Comparison of ENCODE assay signal across 9 cellular contexts in the genomic region with DNA sequence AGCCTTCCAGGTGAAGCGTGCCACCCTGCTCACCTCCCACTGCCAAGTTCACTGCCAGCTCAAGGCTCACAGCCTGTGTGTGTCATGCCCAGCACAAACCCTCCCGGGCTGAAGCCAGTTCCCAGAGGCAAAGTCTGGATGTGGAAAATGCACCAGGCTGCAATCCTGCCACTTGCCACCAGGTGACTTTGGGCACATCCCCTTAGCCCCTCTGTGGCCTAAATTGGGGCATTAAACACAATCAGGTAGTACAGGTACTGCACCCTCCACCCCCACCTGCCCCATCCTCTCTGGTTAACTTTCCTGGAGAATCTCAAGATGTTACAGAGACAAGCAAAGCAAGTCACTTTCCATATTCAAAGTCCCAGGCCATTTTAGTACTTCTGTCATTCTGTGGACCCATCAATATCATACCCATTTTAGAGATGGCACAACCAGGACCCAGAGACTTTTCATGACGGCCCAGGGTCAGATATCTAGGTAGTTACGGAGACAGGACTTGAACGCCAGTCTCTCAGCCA. TPM values are rescaled to one million over a fixed set of nuclear protein-coding genes. Genes with fewer than 3 reads are reported as not detected.
DNase-seq lines count a peak whose midpoint lies in the region; ATAC-seq, FAIRE-seq and TF ChIP-seq lines count a peak whose summit lies in the region.
"Had no signal": no experiment of that assay in that cellular context is flagged by ENCODE, and none has a peak within 500 bp of the region (broad histone marks: within the 10 kb centered on the region; RNA-seq: fewer than 3 reads in every experiment).

No MANE protein-coding gene starts in this region.

- FAIRE-seq in small intestine (lab: Jason Lieb, UNC): no peak

- no peaks in the 10 kb centered on the region for H3K36me3 ChIP-seq in small intestine (ENCODE audit: control insufficient read depth in 2 of 2, insufficient read depth in 2 of 2, low read length in 2 of 2)

- peaks cover 8% of the 10 kb centered on the region for H3K4me1 Mint-ChIP-seq in T-helper 17 cell
- peaks cover 4% of the 10 kb centered on the region for H3K4me1 Mint-ChIP-seq in endothelial cell (ENCODE audit: unreplicated experiment)

- peak; percentile 52 for DNase-seq in NCI-H82 (lab: John Stamatoyannopoulos, UW)
- no peak for DNase-seq in NCI-H82 treated with DMSO at 0.1 percent for 48 hours (lab: John Stamatoyannopoulos, UW; ENCODE audit: unreplicated experiment)
- no peak for DNase-seq in T-helper 17 cell
- DNase-seq in endothelial cell (ENCODE audit: low spot score): peak; percentile 63
- DNase-seq in small intestine: peak; percentile 36

- no peaks in the 10 kb centered on the region for H3K4me1 ChIP-seq in small intestine (ENCODE audit: control insufficient read depth in 2 of 2, insufficient read depth in 1 of 2, low read depth in 1 of 2, low read length in 1 of 2)

- H3K27me3 ChIP-seq in small intestine (ENCODE audit: control insufficient read depth in 2 of 2, insufficient read depth in 2 of 2, low read length in 2 of 2): peaks cover 3 to 8% of the 10 kb centered on the region in 2 donors

- no peaks in the 10 kb centered on the region for H3K9me3 ChIP-seq in T-helper 17 cell (ENCODE audit: control insufficient read depth, low read length, poor library complexity, severe bottlenecking)
- H3K9me3 ChIP-seq in small intestine (ENCODE audit: control insufficient read depth, low read depth): no peaks in the 10 kb centered on the region

- H3K27me3 Mint-ChIP-seq in T-helper 17 cell: peaks cover 27% of the 10 kb centered on the region
- peaks cover 7% of the 10 kb centered on the region for H3K27me3 Mint-ChIP-seq in endothelial cell (ENCODE audit: unreplicated experiment)

- H3K36me3 Mint-ChIP-seq in T-helper 17 cell (ENCODE audit: low read depth) (peaks cover 2% of the 10 kb centered on the region), endothelial cell (ENCODE audit: low read depth, unreplicated experiment) (no peaks in the 10 kb centered on the region)

- H3K4me3 Mint-ChIP-seq in T-helper 17 cell: peak overlapping the region; percentile 12
- no peak overlapping the region for H3K4me3 Mint-ChIP-seq in endothelial cell (ENCODE audit: unreplicated experiment)

- WGBS in small intestine, 3 donors: 58 to 74% (median 69%) methylated on average over 5 of the region's 5 CpGs

- H3K27ac ChIP-seq in small intestine (ENCODE audit: low read depth in 1 of 2, low read length in 1 of 2): no peak overlapping the region

- no peaks in the 10 kb centered on the region for H3K9me3 Mint-ChIP-seq in endothelial cell (ENCODE audit: unreplicated experiment)

- no peak overlapping the region for H3K4me3 ChIP-seq in small intestine (ENCODE audit: low read depth in 1 of 2, low read length in 2 of 2)

- H3K27ac Mint-ChIP-seq in T-helper 17 cell (no peak overlapping the region), endothelial cell (ENCODE audit: unreplicated experiment) (no peak overlapping the region)

- peak; percentile 85 for TF ChIP-seq CTCF in endothelial cell (IDR thresholded peaks at IDR 0.05; ENCODE audit: unreplicated experiment)

- ATAC-seq in T-helper 17 cell: no peak
- ATAC-seq in GM21717 (IDR thresholded peaks at IDR 0.05; ENCODE audit: unreplicated experiment): no peak
- no peak for ATAC-seq in HG03457 (IDR thresholded peaks at IDR 0.05; ENCODE audit: unreplicated experiment)
- ATAC-seq in GM21367 (IDR thresholded peaks at IDR 0.05; ENCODE audit: unreplicated experiment): no peak

RNA-seq across cellular contexts. Expression of gene RASD2, which starts 1.8 kb away (rescaled TPM):
- total RNA-seq in T-helper 17 cell: 1 to 10 TPM in 1 of 2 donors, under 1 TPM in 1; 0.67 to 1.4 TPM
- not detected for total RNA-seq in endothelial cell (ENCODE audit: unreplicated experiment)
- polyA plus RNA-seq in small intestine: 1 to 10 TPM in 2 of 3 donors, under 1 TPM in 1; 0.54 to 1.8 (median 1.6) TPM
- total RNA-seq: pulmonary artery endothelial cell had no signal

Comparison
In these comparisons a context has a peak if more than half of its experiments do, and no peak if none do; other contexts are left out.
1. DNase-seq: peak in NCI-H82 (single experiment), endothelial cell (single experiment) and small intestine (single experiment); none in NCI-H82 treated with DMSO at 0.1 percent for 48 hours (single experiment) and T-helper 17 cell (0 of 3).